In genomic region chr1:241356519-241357365, GRCh38 we compare ENCODE assay signal across 1 cellular context.
TF ChIP-seq lines count a peak whose summit lies in the region.

RGS7 (minus strand) TSS chr1:241357205.

TF ChIP-seq in HEK293, 187 proteins besides CTCF, POLR2A, EP300 and RAD21 (continued from another document):
- no peak for TF ChIP-seq HIC1 (tag by site-specific recombination; IDR thresholded peaks at IDR 0.05)
- peak; percentile 89 for TF ChIP-seq ZSCAN30 (tag by site-specific recombination; IDR thresholded peaks at IDR 0.05)
- TF ChIP-seq ZNF785 (tag by site-specific recombination; IDR thresholded peaks at IDR 0.05): 0 out of 2 replicates have a peak, but pooled peaks have one; percentile 23
- TF ChIP-seq REST (tag by site-specific recombination; IDR thresholded peaks at IDR 0.05): peak; percentile 91
- peak; percentile 69; the same call in 1 of the 2 replicates for TF ChIP-seq KLF8 (tag by site-specific recombination; IDR thresholded peaks at IDR 0.05)
- TF ChIP-seq ZNF768 (tag by site-specific recombination; IDR thresholded peaks at IDR 0.05): 0 out of 2 replicates have a peak, but pooled peaks have one; percentile 37
- peak; percentile 31; the same call in 1 of the 2 replicates for TF ChIP-seq ZNF391 (tag by site-specific recombination; IDR thresholded peaks at IDR 0.05; ENCODE audit: borderline replicate concordance, low read depth)
- TF ChIP-seq ZBTB10 (tag by site-specific recombination; IDR thresholded peaks at IDR 0.05): no peak
- TF ChIP-seq ZIC2 (tag by site-specific recombination; IDR thresholded peaks at IDR 0.05): peak; percentile 42
- no peak for TF ChIP-seq ZFP37 (tag by site-specific recombination; IDR thresholded peaks at IDR 0.05)
- peak; percentile 38; the same call in 1 of the 2 replicates for TF ChIP-seq PRDM10 (tag by site-specific recombination; IDR thresholded peaks at IDR 0.05)
- no peak for TF ChIP-seq ZNF529 (tag by site-specific recombination; IDR thresholded peaks at IDR 0.05; ENCODE audit: insufficient replicate concordance)
- TF ChIP-seq ZSCAN18 (tag by site-specific recombination; IDR thresholded peaks at IDR 0.05): no peak
- TF ChIP-seq EGR2 (tag by site-specific recombination; IDR thresholded peaks at IDR 0.05; ENCODE audit: low read depth): peak; percentile 19
- TF ChIP-seq ZNF513 (tag by site-specific recombination; IDR thresholded peaks at IDR 0.05): peak; percentile 25; the same call in 1 of the 2 replicates
- TF ChIP-seq ZNF777 (tag by site-specific recombination; IDR thresholded peaks at IDR 0.05; ENCODE audit: borderline replicate concordance): no peak
- no peak for TF ChIP-seq ZBTB49 (tag by site-specific recombination; IDR thresholded peaks at IDR 0.05; ENCODE audit: low read depth)
- no peak for TF ChIP-seq HOXD13 (CRISPR knock-in tag; IDR thresholded peaks at IDR 0.05; ENCODE audit: borderline replicate concordance)
- TF ChIP-seq SP3 (tag by site-specific recombination; IDR thresholded peaks at IDR 0.05): peak; percentile 34; the same call in 1 of the 2 replicates
- no peak for TF ChIP-seq ZNF792 (tag by site-specific recombination; IDR thresholded peaks at IDR 0.05)
- no peak for TF ChIP-seq ZBTB17 (tag by site-specific recombination; IDR thresholded peaks at IDR 0.05)
- TF ChIP-seq ZNF155 (tag by site-specific recombination; IDR thresholded peaks at IDR 0.05): no peak
- TF ChIP-seq ZNF530 (tag by site-specific recombination; IDR thresholded peaks at IDR 0.05; ENCODE audit: low read depth): no peak
- peak; percentile 7; the same call in 1 of the 2 replicates for TF ChIP-seq MEIS1 (CRISPR knock-in tag; IDR thresholded peaks at IDR 0.05; ENCODE audit: borderline replicate concordance)
- TF ChIP-seq ZNF292 (tag by site-specific recombination; IDR thresholded peaks at IDR 0.05; ENCODE audit: borderline replicate concordance, low read depth): no peak
- no peak for TF ChIP-seq OVOL3 (tag by site-specific recombination; IDR thresholded peaks at IDR 0.05)
- no peak for TF ChIP-seq GLI4 (tag by site-specific recombination; IDR thresholded peaks at IDR 0.05)
- TF ChIP-seq ZBTB1 (tag by site-specific recombination; IDR thresholded peaks at IDR 0.05): no peak
- TF ChIP-seq ZNF398 (tag by site-specific recombination; IDR thresholded peaks at IDR 0.05): peak; percentile 92
- 0 out of 2 replicates have a peak, but pooled peaks have one; percentile 42 for TF ChIP-seq KLF16 (tag by site-specific recombination; IDR thresholded peaks at IDR 0.05)
- no peak for TF ChIP-seq ZNF394 (tag by site-specific recombination; IDR thresholded peaks at IDR 0.05; ENCODE audit: borderline replicate concordance)
- peak; percentile 18; the same call in 1 of the 2 replicates for TF ChIP-seq YY1 (tag by site-specific recombination; IDR thresholded peaks at IDR 0.05)
- TF ChIP-seq ZNF558 (tag by site-specific recombination; IDR thresholded peaks at IDR 0.05): no peak
- TF ChIP-seq ZNF629 (tag by site-specific recombination; IDR thresholded peaks at IDR 0.05): no peak
- no peak for TF ChIP-seq ZNF19 (tag by site-specific recombination; IDR thresholded peaks at IDR 0.05; ENCODE audit: low read depth)
- TF ChIP-seq ZNF324 (tag by site-specific recombination; IDR thresholded peaks at IDR 0.05): no peak
- no peak for TF ChIP-seq ZNF132 (tag by site-specific recombination; IDR thresholded peaks at IDR 0.05; ENCODE audit: borderline replicate concordance)
